In the genomic region with DNA sequence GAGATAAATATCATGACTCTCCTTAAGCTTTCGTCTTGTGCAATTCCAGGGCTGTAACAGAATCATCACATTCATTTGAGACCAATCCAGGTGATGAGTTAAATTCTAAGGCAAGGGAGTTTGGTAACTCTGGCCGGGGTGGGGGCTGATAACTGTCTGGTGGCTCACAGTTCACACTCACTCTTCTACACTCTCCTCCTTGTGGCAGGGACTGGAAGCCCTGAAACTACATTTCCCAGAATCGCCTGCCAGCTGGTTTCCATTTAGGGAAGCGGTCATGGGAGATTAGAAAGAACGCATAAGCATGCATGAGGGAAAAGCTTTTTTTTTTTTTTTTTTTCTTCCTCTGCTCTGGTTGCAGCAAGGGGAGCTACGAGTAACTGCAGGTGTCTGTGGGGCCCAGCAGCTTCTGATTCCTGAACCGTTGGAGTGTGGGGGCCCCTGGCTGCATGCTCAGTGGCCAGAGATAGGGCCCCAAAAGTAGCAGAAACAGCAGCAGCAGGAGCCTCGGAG, we compare ENCODE assay signal across 7 cellular contexts.
DNase-seq lines count a peak whose midpoint lies in the region; ATAC-seq and TF ChIP-seq lines count a peak whose summit lies in the region.

No MANE protein-coding gene starts in this region.

- peak; percentile 31 for ATAC-seq in activated B cell treated with CpG ODN at 0.5 μM for 24 hours (ENCODE audit: low read depth)
- peak; percentile 63 to 78 for ATAC-seq in right cardiac atrium
- ATAC-seq in HG02840 (IDR thresholded peaks at IDR 0.05; ENCODE audit: low FRiP score, unreplicated experiment) = no peak

- peak; percentile 5 for DNase-seq in HT-29 (ENCODE audit: low spot score)
- DNase-seq in activated B cell treated with CpG ODN at 0.5 μM for 24 hours = no peak
- peak; percentile 19 to 58 (median 57) for DNase-seq in right cardiac atrium
- no peak for DNase-seq in smooth muscle cell (lab: John Stamatoyannopoulos, UW; ENCODE audit: unreplicated experiment)
- DNase-seq in NCI-H2227 treated with DMSO at 0.1 percent for 48 hours (lab: John Stamatoyannopoulos, UW) = no peak
- no peak for DNase-seq in NCI-H345 treated with DMSO at 0.1 percent for 48 hours (lab: John Stamatoyannopoulos, UW; ENCODE audit: unreplicated experiment)

- intact Hi-C loops in activated B cell treated with CpG ODN at 0.5 μM for 24 hours (cut with micrococcal nuclease) (no loop called here), right cardiac atrium (cut with DNase I) (no loop called here)

- no peak overlapping the region for H3K9ac ChIP-seq in smooth muscle cell (ENCODE audit: low read depth)

- no peaks in the 10 kb centered on the region for H3K36me3 Mint-ChIP-seq in activated B cell treated with CpG ODN at 0.5 μM for 24 hours (ENCODE audit: low read depth)

- no peaks in the 10 kb centered on the region for H3K36me3 ChIP-seq in smooth muscle cell (ENCODE audit: low read depth)

- H3K27ac Mint-ChIP-seq in activated B cell treated with CpG ODN at 0.5 μM for 24 hours = no peak overlapping the region

- 23% methylated on average over 8 of the region's 8 CpGs for WGBS in right cardiac atrium
- WGBS in smooth muscle cell (ENCODE audit: low lambda C conversion rate) = 34% methylated on average over 8 of the region's 8 CpGs

- H3K27ac ChIP-seq in right cardiac atrium (ENCODE audit: low read length) (no peak overlapping the region), smooth muscle cell (ENCODE audit: low read depth) (no peak overlapping the region)

- H3K4me1 Mint-ChIP-seq in activated B cell treated with CpG ODN at 0.5 μM for 24 hours = peaks cover 19% of the 10 kb centered on the region

- H3K9me3 Mint-ChIP-seq in activated B cell treated with CpG ODN at 0.5 μM for 24 hours = no peaks in the 10 kb centered on the region

- no peaks in the 10 kb centered on the region for H3K79me2 ChIP-seq in smooth muscle cell (ENCODE audit: low read depth)

- H3K4me3 ChIP-seq in right cardiac atrium (ENCODE audit: low read length) = no peak overlapping the region
- no peak overlapping the region for H3K4me3 ChIP-seq in smooth muscle cell

- no peak for TF ChIP-seq CTCF in activated B cell treated with CpG ODN at 0.5 μM for 24 hours (IDR thresholded peaks at IDR 0.05)
- TF ChIP-seq CTCF in smooth muscle cell (IDR thresholded peaks at IDR 0.05; ENCODE audit: borderline replicate concordance, insufficient read depth, poor library complexity, severe bottlenecking) = peak; percentile 12

- H3F3A ChIP-seq in smooth muscle cell (ENCODE audit: low read depth) = no peaks in the 10 kb centered on the region

- H3K9me3 ChIP-seq in right cardiac atrium (ENCODE audit: control insufficient read depth, low read length) (no peaks in the 10 kb centered on the region), smooth muscle cell (replicated peaks; ENCODE audit: low read depth) (no peaks in the 10 kb centered on the region)

- H3K27me3 ChIP-seq in right cardiac atrium (ENCODE audit: control insufficient read depth, insufficient read depth) (no peaks in the 10 kb centered on the region), smooth muscle cell (ENCODE audit: low read depth) (no peaks in the 10 kb centered on the region)

- POLR2A ChIA-PET in activated B cell treated with CpG ODN at 0.5 μM for 24 hours (lab: Charles Lee) = interaction anchor here (0.6 to 0.8 kb wide), 3 partner anchors 29 to 441 kb away, joined by 3 to 4 read pairs (median 3); no protein-coding TSS in a partner anchor

- no peak overlapping the region for H3K4me2 ChIP-seq in smooth muscle cell

- H4K20me1 ChIP-seq in smooth muscle cell (ENCODE audit: low read depth) = no peaks in the 10 kb centered on the region

- peaks cover 7% of the 10 kb centered on the region for H3K27me3 Mint-ChIP-seq in activated B cell treated with CpG ODN at 0.5 μM for 24 hours

- CTCF ChIA-PET in activated B cell treated with CpG ODN at 0.5 μM for 24 hours (lab: Charles Lee) = interaction anchor here (0.9 to 1.1 kb wide), 2 partner anchors 181 to 366 kb away, joined by 3 read pairs; no protein-coding TSS in a partner anchor

- H3K4me1 ChIP-seq in right cardiac atrium (ENCODE audit: control insufficient read depth, insufficient read depth, low read length) (no peaks in the 10 kb centered on the region), smooth muscle cell (ENCODE audit: low read depth) (no peaks in the 10 kb centered on the region)

- peak overlapping the region; percentile 8 for H3K4me3 Mint-ChIP-seq in activated B cell treated with CpG ODN at 0.5 μM for 24 hours

- no peak overlapping the region for H2AFZ ChIP-seq in smooth muscle cell (ENCODE audit: low read depth)

Comparison
In these comparisons a context has a peak if more than half of its experiments do, and no peak if none do; other contexts are left out.
1. DNase-seq: peak in HT-29 (single experiment) and right cardiac atrium (3 of 3); none in activated B cell treated with CpG ODN at 0.5 μM for 24 hours (single experiment), smooth muscle cell (single experiment), NCI-H2227 treated with DMSO at 0.1 percent for 48 hours (single experiment) and NCI-H345 treated with DMSO at 0.1 percent for 48 hours (single experiment).